ENCODE assay signal across 16 cellular contexts in genomic region chr5:120436996-120437395, GRCh38. TPM values are rescaled to one million over a fixed set of nuclear protein-coding genes. Genes with fewer than 3 reads are reported as not detected.
"Had no signal": no experiment of that assay in that cellular context is flagged by ENCODE, and none has a peak within 500 bp of the region (broad histone marks: within the 10 kb centered on the region; RNA-seq: fewer than 3 reads in every experiment).

No MANE protein-coding gene starts in this region.

- H3K9me3 ChIP-seq: neutrophil had no signal

- H3K27ac ChIP-seq: neutrophil had no signal

- ATAC-seq: activated CD8-positive, alpha-beta T cell treated with anti-CD3 and anti-CD28 coated beads for 36 hours; activated T-cell treated with anti-CD3 and anti-CD28 coated beads, Interleukin-2, amount 50 U/mL, for 72 hours; left colon; naive thymus-derived CD8-positive, alpha-beta T cell; right cardiac atrium; stimulated activated naive B cell treated with anti-CD40 and anti-IgM and Interleukin-4, amounts not matched to agents 10 μg/mL and 1 μg/mL and 100 μg/mL, for 72 hours had no signal

- H3K36me3 ChIP-seq: neutrophil had no signal

- H3K4me3 Mint-ChIP-seq: activated CD8-positive, alpha-beta T cell treated with anti-CD3 and anti-CD28 coated beads for 36 hours; activated T-cell treated with anti-CD3 and anti-CD28 coated beads, Interleukin-2, amount 50 U/mL, for 72 hours; brain; endodermal cell; naive thymus-derived CD8-positive, alpha-beta T cell; stimulated activated naive B cell treated with anti-CD40 and anti-IgM and Interleukin-4, amounts not matched to agents 10 μg/mL and 1 μg/mL and 100 μg/mL, for 72 hours had no signal

- H3K27ac Mint-ChIP-seq: activated CD8-positive, alpha-beta T cell treated with anti-CD3 and anti-CD28 coated beads for 36 hours; activated T-cell treated with anti-CD3 and anti-CD28 coated beads, Interleukin-2, amount 50 U/mL, for 72 hours; brain; endodermal cell; naive thymus-derived CD8-positive, alpha-beta T cell; stimulated activated naive B cell treated with anti-CD40 and anti-IgM and Interleukin-4, amounts not matched to agents 10 μg/mL and 1 μg/mL and 100 μg/mL, for 72 hours had no signal

- H3K36me3 Mint-ChIP-seq: brain; naive thymus-derived CD8-positive, alpha-beta T cell; stimulated activated naive B cell treated with anti-CD40 and anti-IgM and Interleukin-4, amounts not matched to agents 10 μg/mL and 1 μg/mL and 100 μg/mL, for 72 hours had no signal

- H3K27me3 ChIP-seq: neutrophil had no signal

- H3K27me3 Mint-ChIP-seq: activated CD8-positive, alpha-beta T cell treated with anti-CD3 and anti-CD28 coated beads for 36 hours; brain had no signal

- DNase-seq: activated CD8-positive, alpha-beta memory T cell treated with anti-CD3 and anti-CD28 coated beads, Interleukin-2, amount 50 U/mL, for 4 hours; activated CD8-positive, alpha-beta T cell treated with anti-CD3 and anti-CD28 coated beads for 36 hours; activated T-cell treated with anti-CD3 and anti-CD28 coated beads, Interleukin-2, amount 50 U/mL, for 72 hours; dermis blood vessel endothelial cell; endodermal cell; erythroblast; head of caudate nucleus; left colon; naive thymus-derived CD8-positive, alpha-beta T cell; right cardiac atrium; stimulated activated CD4-positive, alpha-beta T cell treated with anti-CD3 and anti-CD28 coated beads, Interleukin-2, amount 100 ng/mL, for 24 hours; stimulated activated naive B cell treated with anti-CD40 and anti-IgM and Interleukin-4, amounts not matched to agents 10 μg/mL and 1 μg/mL and 100 μg/mL, for 72 hours; trophoblast cell had no signal

- H3K4me1 Mint-ChIP-seq: brain; endodermal cell; naive thymus-derived CD8-positive, alpha-beta T cell; stimulated activated naive B cell treated with anti-CD40 and anti-IgM and Interleukin-4, amounts not matched to agents 10 μg/mL and 1 μg/mL and 100 μg/mL, for 72 hours had no signal

- H3K9me3 Mint-ChIP-seq: activated CD8-positive, alpha-beta T cell treated with anti-CD3 and anti-CD28 coated beads for 36 hours; activated T-cell treated with anti-CD3 and anti-CD28 coated beads, Interleukin-2, amount 50 U/mL, for 72 hours; brain; endodermal cell; stimulated activated naive B cell treated with anti-CD40 and anti-IgM and Interleukin-4, amounts not matched to agents 10 μg/mL and 1 μg/mL and 100 μg/mL, for 72 hours had no signal

RNA-seq across cellular contexts. Expression of gene PRR16, which starts 27.1 kb away (rescaled TPM):
- total RNA-seq: activated CD8-positive, alpha-beta T cell treated with anti-CD3 and anti-CD28 coated beads for 36 hours; activated T-cell treated with anti-CD3 and anti-CD28 coated beads, Interleukin-2, amount 50 U/mL, for 72 hours; dermis blood vessel endothelial cell; lung microvascular endothelial cell; naive thymus-derived CD8-positive, alpha-beta T cell had no signal
- polyA plus RNA-seq: naive thymus-derived CD8-positive, alpha-beta T cell had no signal
